In genomic region chr19:15453091-15453498, GRCh38 we compare ENCODE assay signal across 8 cellular contexts. TPM values are rescaled to one million over a fixed set of nuclear protein-coding genes. Genes with fewer than 3 reads are reported as not detected.
A peak's percentile ranks its signal among the peaks of the same experiment; 100 is the strongest.
DNase-seq lines count a peak whose midpoint lies in the region; ATAC-seq and TF ChIP-seq lines count a peak whose summit lies in the region.
"Had no signal": no experiment of that assay in that cellular context is flagged by ENCODE, and none has a peak within 500 bp of the region (broad histone marks: within the 10 kb centered on the region; RNA-seq: fewer than 3 reads in every experiment).

No MANE protein-coding gene starts in this region.

- H3K4me1 ChIP-seq in Peyer's patch (peaks cover 0 to 25% (median 0%) of the 10 kb centered on the region in 4 donors), heart right ventricle (peaks cover 4 to 33% (median 25%) of the 10 kb centered on the region in 9 donors), sigmoid colon (peaks cover 0 to 51% (median 39%) of the 10 kb centered on the region in 4 donors)

- peaks cover 37% of the 10 kb centered on the region for H3K36me3 Mint-ChIP-seq in activated naive CD4-positive, alpha-beta T cell treated with anti-CD3 and anti-CD28 coated beads for 36 hours (ENCODE audit: low read depth)

- TF ChIP-seq CTCF in Peyer's patch (IDR thresholded peaks at IDR 0.05) (peak in 2 of 6 experiments; percentile 24 to 38), heart right ventricle (IDR thresholded peaks at IDR 0.05) (peak in 7 of 9 donors; percentile 9 to 57 (median 41)), sigmoid colon (IDR thresholded peaks at IDR 0.05) (peak in 2 of 4 experiments; percentile 8 to 49)

- no peaks in the 10 kb centered on the region for H3K27me3 Mint-ChIP-seq in activated naive CD4-positive, alpha-beta T cell treated with anti-CD3 and anti-CD28 coated beads for 36 hours (ENCODE audit: low read depth)

- H3K4me1 Mint-ChIP-seq in activated naive CD4-positive, alpha-beta T cell treated with anti-CD3 and anti-CD28 coated beads for 36 hours (ENCODE audit: low read depth) = peaks cover 15% of the 10 kb centered on the region

- no peaks in the 10 kb centered on the region for H3K9me3 ChIP-seq in Peyer's patch
- H3K9me3 ChIP-seq in heart right ventricle = no peaks in the 10 kb centered on the region
- H3K9me3 ChIP-seq in sigmoid colon = no peaks in the 10 kb centered on the region

- CTCF ChIA-PET in activated naive CD4-positive, alpha-beta T cell treated with anti-CD3 and anti-CD28 coated beads for 36 hours (lab: Charles Lee) = interaction anchor here (0.7 kb wide), 1 partner anchor 55 kb away, joined by 3 read pairs; no protein-coding TSS in a partner anchor

- no peak for TF ChIP-seq POLR2A in Peyer's patch (IDR thresholded peaks at IDR 0.05)
- no peak for TF ChIP-seq POLR2A in sigmoid colon (IDR thresholded peaks at IDR 0.05)

- H3K4me3 ChIP-seq in Peyer's patch (peak overlapping the region in 3 of 4 donors; percentile 15 to 46 (median 44)), heart right ventricle (peak overlapping the region; percentile 34 to 60 (median 56)), sigmoid colon (peak overlapping the region; percentile 33 to 56 (median 53))

- no peaks in the 10 kb centered on the region for H3K9me3 Mint-ChIP-seq in activated naive CD4-positive, alpha-beta T cell treated with anti-CD3 and anti-CD28 coated beads for 36 hours

- peak overlapping the region in 2 of 4 donors; percentile 31 to 50 for H3K27ac ChIP-seq in Peyer's patch
- H3K27ac ChIP-seq in heart right ventricle = peak overlapping the region in 9 of 10 donors; percentile 14 to 90 (median 59)
- H3K27ac ChIP-seq in sigmoid colon = peak overlapping the region; percentile 71 to 89 (median 83)

- H3K36me3 ChIP-seq in Peyer's patch (no peaks in the 10 kb centered on the region), heart right ventricle (peaks cover 0 to 51% (median 0%) of the 10 kb centered on the region in 9 donors), sigmoid colon (no peaks in the 10 kb centered on the region)

- H3K27ac Mint-ChIP-seq in activated naive CD4-positive, alpha-beta T cell treated with anti-CD3 and anti-CD28 coated beads for 36 hours = no peak overlapping the region

- intact Hi-C loops in heart right ventricle (cut with DNase I) = loop anchor here in 3 of 10 donors (5.0 to 10.0 kb wide), 4 partner anchors 36 to 348 kb away; partner anchors contain the start of genes AKAP8L (in 1 of the 3) and SYDE1 (in 1 of the 3)
- intact Hi-C loops in sigmoid colon (cut with DNase I) = loop anchor here (5.0 to 10.0 kb wide), 5 partner anchors 76 to 382 kb away; partner anchors contain the start of genes AKAP8, BRD4 and SYDE1
- intact Hi-C loops in activated naive CD4-positive, alpha-beta T cell treated with anti-CD3 and anti-CD28 coated beads for 36 hours (cut with micrococcal nuclease) = no loop called here

- no peak for TF ChIP-seq EP300 in sigmoid colon (IDR thresholded peaks at IDR 0.05)

- no peak overlapping the region for H3K4me3 Mint-ChIP-seq in activated naive CD4-positive, alpha-beta T cell treated with anti-CD3 and anti-CD28 coated beads for 36 hours
- H3K4me3 Mint-ChIP-seq: activated CD8-positive, alpha-beta T cell treated with anti-CD3 and anti-CD28 coated beads, Interleukin-2, amount 10 ng/mL, durations not matched to agents 7 days and 5 days had no signal

- ATAC-seq in heart right ventricle (peak in 6 of 8 donors; percentile 14 to 40 (median 28)), GM19452 (IDR thresholded peaks at IDR 0.05; ENCODE audit: unreplicated experiment) (no peak), HG02610 (IDR thresholded peaks at IDR 0.05; ENCODE audit: unreplicated experiment) (no peak)
- ATAC-seq: activated CD8-positive, alpha-beta T cell treated with anti-CD3 and anti-CD28 coated beads, Interleukin-2, amount 10 ng/mL, durations not matched to agents 7 days and 5 days had no signal

- DNase-seq in Peyer's patch = no peak
- DNase-seq in heart right ventricle = peak in 1 of 2 donors; percentile 52
- no peak for DNase-seq in sigmoid colon
- DNase-seq in activated naive CD4-positive, alpha-beta T cell treated with anti-CD3 and anti-CD28 coated beads for 36 hours = no peak
- DNase-seq: activated CD8-positive, alpha-beta T cell treated with anti-CD3 and anti-CD28 coated beads, Interleukin-2, amount 10 ng/mL, durations not matched to agents 7 days and 5 days had no signal

- H3K27me3 ChIP-seq in Peyer's patch (peaks cover 0 to 11% of the 10 kb centered on the region in 2 donors), heart right ventricle (peaks cover 27 to 43% (median 34%) of the 10 kb centered on the region in 7 donors), sigmoid colon (peaks cover 13 to 45% (median 38%) of the 10 kb centered on the region in 3 donors)

- 15 to 16% methylated on average over 42 of the region's 42 CpGs for WGBS in heart right ventricle, 2 donors
- WGBS in sigmoid colon, 2 donors = 12 to 59% methylated on average over 42 of the region's 42 CpGs

RNA-seq across cellular contexts. Expression of gene WIZ, which starts 3.3 kb away (rescaled TPM):
- 10 to 100 TPM; 25.4 to 45.2 (median 40.6) TPM for total RNA-seq in Peyer's patch
- 10 to 100 TPM; 19.5 to 34.3 (median 21.3) TPM for total RNA-seq in heart right ventricle
- polyA plus RNA-seq in heart right ventricle = 10 to 100 TPM; 18.7 to 25.7 TPM
- total RNA-seq in sigmoid colon = 10 to 100 TPM; 16.3 to 49.6 (median 28.4) TPM
- 10 to 100 TPM in 1 of 3 donors, 1 to 10 TPM in 2; 7.8 to 18.3 (median 9.2) TPM for polyA plus RNA-seq in sigmoid colon
- total RNA-seq in activated naive CD4-positive, alpha-beta T cell treated with anti-CD3 and anti-CD28 coated beads for 36 hours = 10 to 100 TPM; 16.5 to 16.7 TPM

RNA-seq across cellular contexts. Expression of gene RASAL3, which starts 11.2 kb away (rescaled TPM):
- 10 to 100 TPM in 1 of 4 donors, 1 to 10 TPM in 3; 6.6 to 66.0 (median 6.9) TPM for total RNA-seq in Peyer's patch
- 1 to 10 TPM in 5 of 10 donors, under 1 TPM in 5; 0.19 to 6.6 (median 0.85) TPM for total RNA-seq in heart right ventricle
- polyA plus RNA-seq in heart right ventricle = 1 to 10 TPM in 1 of 2 donors, under 1 TPM in 1; 0.64 to 1.6 TPM
- total RNA-seq in sigmoid colon = 1 to 10 TPM; 1.1 to 2.0 (median 1.5) TPM
- polyA plus RNA-seq in sigmoid colon = 10 to 100 TPM in 1 of 3 donors, 1 to 10 TPM in 1, under 1 TPM in 1; 0.60 to 20.3 (median 1.6) TPM
- 10 to 100 TPM; 63.2 to 66.2 TPM for total RNA-seq in activated naive CD4-positive, alpha-beta T cell treated with anti-CD3 and anti-CD28 coated beads for 36 hours

RNA-seq across cellular contexts. Expression of gene PGLYRP2, which starts 26.2 kb away (rescaled TPM):
- total RNA-seq in Peyer's patch (not detected), heart right ventricle (not detected), sigmoid colon (not detected)
- polyA plus RNA-seq in heart right ventricle (not detected), sigmoid colon (under 1 TPM in 1 of 3 donors, not detected in 2; 0.60 TPM)
- under 1 TPM; 0.07 TPM for total RNA-seq in activated naive CD4-positive, alpha-beta T cell treated with anti-CD3 and anti-CD28 coated beads for 36 hours
- total RNA-seq: activated CD8-positive, alpha-beta T cell treated with anti-CD3 and anti-CD28 coated beads, Interleukin-2, amount 10 ng/mL, durations not matched to agents 7 days and 5 days; frontal cortex had no signal

RNA-seq across cellular contexts. Expression of gene AKAP8L, which starts 34.3 kb away (rescaled TPM):
- 100 to 1,000 TPM; 129 to 275 (median 247) TPM for total RNA-seq in Peyer's patch
- total RNA-seq in heart right ventricle = 100 to 1,000 TPM in 1 of 10 donors, 10 to 100 TPM in 9; 45.2 to 101 (median 63.1) TPM
- 100 to 1,000 TPM in 1 of 2 donors, 10 to 100 TPM in 1; 53.6 to 140 TPM for polyA plus RNA-seq in heart right ventricle
- 100 to 1,000 TPM in 2 of 4 donors, 10 to 100 TPM in 2; 90.5 to 145 (median 101) TPM for total RNA-seq in sigmoid colon
- 10 to 100 TPM; 15.0 to 67.5 (median 22.8) TPM for polyA plus RNA-seq in sigmoid colon
- 100 to 1,000 TPM; 127 to 140 TPM for total RNA-seq in activated naive CD4-positive, alpha-beta T cell treated with anti-CD3 and anti-CD28 coated beads for 36 hours

RNA-seq across cellular contexts. Expression of gene CYP4F22, which starts 55.2 kb away (rescaled TPM):
- total RNA-seq in Peyer's patch (not detected), heart right ventricle (not detected), sigmoid colon (not detected)
- polyA plus RNA-seq in heart right ventricle (not detected), sigmoid colon (under 1 TPM in 1 of 3 donors, not detected in 2; 0.07 TPM)
- under 1 TPM; 0.17 to 0.29 TPM for total RNA-seq in activated naive CD4-positive, alpha-beta T cell treated with anti-CD3 and anti-CD28 coated beads for 36 hours
- total RNA-seq: frontal cortex had no signal

Comparison
In these comparisons a context has a peak if more than half of its experiments do, and no peak if none do; other contexts are left out.
1. ATAC-seq: peak in heart right ventricle (6 of 8); none in GM19452 (single experiment) and HG02610 (single experiment).
2. Peak in every context shown above with its lines, with median percentiles within 50 percentile points of each other: H3K4me3 ChIP-seq.